ENCODE assay signal across 1 cellular context in genomic region chr9:26955222-26955903, GRCh38.
TF ChIP-seq lines count a peak whose summit lies in the region.

No MANE protein-coding gene starts in this region.

TF ChIP-seq in HCT116, 20 proteins besides CTCF, POLR2A, EP300 and RAD21 (continued from another document):
- no peak for TF ChIP-seq REST (IDR thresholded peaks at IDR 0.05; ENCODE audit: low read depth)
